ENCODE assay signal across 14 cellular contexts in genomic region chr11:86124251-86125233, GRCh38. TPM values are rescaled to one million over a fixed set of nuclear protein-coding genes. Genes with fewer than 3 reads are reported as not detected.
A peak's percentile ranks its signal among the peaks of the same experiment; 100 is the strongest.
DNase-seq lines count a peak whose midpoint lies in the region; ATAC-seq lines count a peak whose summit lies in the region.
"Had no signal": no experiment of that assay in that cellular context is flagged by ENCODE, and none has a peak within 500 bp of the region (broad histone marks: within the 10 kb centered on the region; RNA-seq: fewer than 3 reads in every experiment).

No MANE protein-coding gene starts in this region.

- ATAC-seq in GM18511 (IDR thresholded peaks at IDR 0.05; ENCODE audit: unreplicated experiment) (peak; percentile 74), GM19463 (IDR thresholded peaks at IDR 0.05; ENCODE audit: unreplicated experiment) (peak; percentile 69), HG03060 (IDR thresholded peaks at IDR 0.05; ENCODE audit: low read depth, unreplicated experiment) (peak; percentile 39), HG03439 (IDR thresholded peaks at IDR 0.05; ENCODE audit: unreplicated experiment) (no peak), Right ventricle myocardium superior (ENCODE audit: poor library complexity) (no peak)
- ATAC-seq: foreskin keratinocyte, HCT116, mucosa of descending colon had no signal

- intact Hi-C loops in Right ventricle myocardium superior (cut with DNase I) = no loop called here

- DNase-seq in astrocyte of the hippocampus (ENCODE audit: low read depth, low spot score) = peak; percentile 17
- no peak for DNase-seq in SHP77 (lab: John Stamatoyannopoulos, UW)
- DNase-seq in hepatic stellate cell (ENCODE audit: low spot score) = no peak
- DNase-seq in Right ventricle myocardium superior = no peak
- DNase-seq: C1 segment of cervical spinal cord, EL, foreskin keratinocyte, mucosa of descending colon, NCI-H748 treated with DMSO at 0.1 percent for 48 hours had no signal

RNA-seq across cellular contexts. Expression of gene PICALM, which starts 55.7 kb away (rescaled TPM):
- total RNA-seq in Right ventricle myocardium superior = 119 TPM

Comparison
In these comparisons a context has a peak if more than half of its experiments do, and no peak if none do; other contexts are left out.
1. ATAC-seq: peak in GM18511 (single experiment), GM19463 (single experiment) and HG03060 (single experiment); none in HG03439 (single experiment) and Right ventricle myocardium superior (single experiment).